In the genomic region with DNA sequence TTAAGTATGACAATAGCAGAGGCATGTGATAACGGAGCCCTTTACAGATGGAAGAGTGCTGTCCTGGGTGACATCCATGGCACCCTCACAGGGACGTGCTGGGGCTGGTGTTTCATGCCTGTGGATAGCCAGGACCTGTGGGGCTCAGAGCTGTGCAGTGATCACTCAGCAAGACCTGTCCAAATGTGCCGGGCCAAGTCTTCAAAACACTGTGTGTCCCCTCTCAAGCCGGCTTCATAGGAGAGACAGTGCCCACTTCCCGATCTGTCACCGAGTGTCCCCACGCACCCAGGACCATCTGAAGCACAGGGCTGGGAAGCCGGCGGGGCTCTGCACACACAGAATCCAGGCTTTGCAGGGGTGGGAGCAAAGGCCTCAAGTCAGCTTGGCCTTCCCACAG, we compare ENCODE assay signal across 28 cellular contexts.
"Had no signal": no experiment of that assay in that cellular context is flagged by ENCODE, and none has a peak within 500 bp of the region (broad histone marks: within the 10 kb centered on the region; RNA-seq: fewer than 3 reads in every experiment).

No MANE protein-coding gene starts in this region.

- H3K27ac ChIP-seq: stomach, suprapubic skin, testis, thoracic aorta, thyroid gland, tibial artery, tibial nerve, transverse colon, upper lobe of left lung, upper lobe of right lung, uterus, vagina had no signal

- H3K27me3 ChIP-seq: testis, thyroid gland, uterus, vagina had no signal

- H3K36me3 ChIP-seq: stomach, suprapubic skin, thoracic aorta, thyroid gland, tibial artery, tibial nerve, transverse colon, upper lobe of left lung, upper lobe of right lung, uterus, vagina had no signal

- H3K36me3 Mint-ChIP-seq: stimulated activated effector memory CD8-positive, alpha-beta T cell treated with anti-CD3 and anti-CD28 coated beads, Interleukin-12 subunit alpha, Interleukin-12 subunit beta, amount 100 ng/mL, for 72 hours; stimulated activated memory B cell treated with anti-CD40 and anti-IgM and Interleukin-4, amounts not matched to agents 10 μg/mL and 1 μg/mL and 100 μg/mL, for 72 hours; stimulated activated naive B cell treated with anti-CD40 and anti-IgM and Interleukin-4, amounts not matched to agents 10 μg/mL and 1 μg/mL and 100 μg/mL, for 72 hours; type B pancreatic cell had no signal

- H3K4me3 Mint-ChIP-seq: stimulated activated effector memory CD8-positive, alpha-beta T cell treated with anti-CD3 and anti-CD28 coated beads, Interleukin-12 subunit alpha, Interleukin-12 subunit beta, amount 100 ng/mL, for 72 hours; stimulated activated memory B cell treated with anti-CD40 and anti-IgM and Interleukin-4, amounts not matched to agents 10 μg/mL and 1 μg/mL and 100 μg/mL, for 72 hours; stimulated activated naive B cell treated with anti-CD40 and anti-IgM and Interleukin-4, amounts not matched to agents 10 μg/mL and 1 μg/mL and 100 μg/mL, for 72 hours; stimulated activated naive CD8-positive, alpha-beta T cell treated with anti-CD3 and anti-CD28 coated beads, Interleukin-15, amount 100 ng/mL, for 72 hours; stimulated activated naive CD8-positive, alpha-beta T cell treated with anti-CD3 and anti-CD28 coated beads, Interleukin-15, Interleukin-2, amounts not matched to agents 100 ng/mL and 50 ng/mL, for 24 hours; type B pancreatic cell had no signal

- H3K4me3 ChIP-seq: stomach, suprapubic skin, testis, thoracic aorta, thyroid gland, tibial artery, tibial nerve, transverse colon, upper lobe of left lung, upper lobe of right lung, uterus, vagina had no signal

- H3K9me3 Mint-ChIP-seq: stimulated activated effector memory CD8-positive, alpha-beta T cell treated with anti-CD3 and anti-CD28 coated beads, Interleukin-12 subunit alpha, Interleukin-12 subunit beta, amount 100 ng/mL, for 72 hours; stimulated activated naive CD8-positive, alpha-beta T cell treated with anti-CD3 and anti-CD28 coated beads, Interleukin-15, Interleukin-2, amounts not matched to agents 100 ng/mL and 50 ng/mL, for 24 hours; type B pancreatic cell had no signal

- H3K27ac Mint-ChIP-seq: stimulated activated effector memory CD8-positive, alpha-beta T cell treated with anti-CD3 and anti-CD28 coated beads, Interleukin-12 subunit alpha, Interleukin-12 subunit beta, amount 100 ng/mL, for 72 hours; stimulated activated memory B cell treated with anti-CD40 and anti-IgM and Interleukin-4, amounts not matched to agents 10 μg/mL and 1 μg/mL and 100 μg/mL, for 72 hours; stimulated activated naive B cell treated with anti-CD40 and anti-IgM and Interleukin-4, amounts not matched to agents 10 μg/mL and 1 μg/mL and 100 μg/mL, for 72 hours; stimulated activated naive CD8-positive, alpha-beta T cell treated with anti-CD3 and anti-CD28 coated beads, Interleukin-15, Interleukin-2, amounts not matched to agents 100 ng/mL and 50 ng/mL, for 24 hours; type B pancreatic cell had no signal

- H3K4me1 Mint-ChIP-seq: stimulated activated effector memory CD8-positive, alpha-beta T cell treated with anti-CD3 and anti-CD28 coated beads, Interleukin-12 subunit alpha, Interleukin-12 subunit beta, amount 100 ng/mL, for 72 hours had no signal

- H3K4me1 ChIP-seq: testis, uterus had no signal

- DNase-seq: stimulated activated CD4-positive, alpha-beta T cell treated with anti-CD3 and anti-CD28 coated beads, Interleukin-2, amount 100 ng/mL, for 48 hours; stimulated activated CD4-positive, alpha-beta T cell treated with anti-CD3 and anti-CD28 coated beads, Interleukin-4, amount 100 ng/mL, for 1 hour; stimulated activated CD4-positive, alpha-beta T cell treated with anti-CD3 and anti-CD28 coated beads, Interleukin-4, amount 100 ng/mL, for 24 hours; stimulated activated CD4-positive, alpha-beta T cell treated with anti-CD3 and anti-CD28 coated beads, Interleukin-4, amount 100 ng/mL, for 4 hours; stimulated activated CD8-positive, alpha-beta memory T cell treated with anti-CD3 and anti-CD28 coated beads, Interleukin-4, amount 100 ng/mL, for 48 hours; stimulated activated naive B cell treated with anti-CD40 and anti-IgM and Interleukin-4, amounts not matched to agents 10 μg/mL and 1 μg/mL and 100 μg/mL, for 72 hours; stimulated activated naive CD4-positive, alpha-beta T cell; stimulated activated naive CD4-positive, alpha-beta T cell treated with Interleukin-2 at 50 U/mL for 16 hours; stimulated activated naive CD8-positive, alpha-beta T cell treated with anti-CD3 and anti-CD28 coated beads, Interleukin-15, amount 100 ng/mL, for 72 hours; stimulated activated naive CD8-positive, alpha-beta T cell treated with anti-CD3 and anti-CD28 coated beads, Interleukin-15, Interleukin-2, amounts not matched to agents 100 U/mL and 50 U/mL, for 24 hours; stomach; substantia nigra; testis; thyroid gland; tibial artery; transverse colon; trophoblast cell; upper lobe of left lung; upper lobe of right lung; uterus had no signal

- H3K9me3 ChIP-seq: stomach, suprapubic skin, testis, thoracic aorta, thyroid gland, tibial artery, tibial nerve, transverse colon, upper lobe of left lung, upper lobe of right lung, uterus, vagina had no signal
